Comparison of ENCODE assay signal across 22 cellular contexts in the genomic region with DNA sequence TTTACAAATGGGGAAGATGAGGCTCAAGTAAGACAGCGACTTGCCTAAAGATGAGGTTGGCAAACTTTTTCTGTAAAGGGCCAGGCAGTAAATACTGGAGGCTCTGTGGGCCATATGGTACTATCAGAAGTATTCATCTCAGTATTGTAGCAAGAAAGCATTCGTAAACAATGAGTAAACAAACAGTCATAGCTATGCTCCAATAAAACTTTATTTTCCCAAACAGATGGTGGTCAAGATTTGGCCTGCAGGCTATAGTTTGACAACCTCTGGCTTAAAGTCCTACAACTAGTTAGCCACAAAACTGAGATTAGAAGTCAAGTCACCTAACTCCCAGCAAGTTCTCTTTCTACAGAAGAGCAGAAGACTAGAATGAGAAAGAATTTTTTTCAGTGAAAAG.
"Had no signal": no experiment of that assay in that cellular context is flagged by ENCODE, and none has a peak within 500 bp of the region (broad histone marks: within the 10 kb centered on the region; RNA-seq: fewer than 3 reads in every experiment).

No MANE protein-coding gene starts in this region.

- H3K27ac ChIP-seq: dorsolateral prefrontal cortex, gastroesophageal sphincter, left ventricle myocardium inferior, lower lobe of right lung, neural progenitor cell, ovary, suprapubic skin, thyroid gland, uterus had no signal

- H3K4me2 ChIP-seq: neural progenitor cell had no signal

- H3K4me1 ChIP-seq: gastroesophageal sphincter, left ventricle myocardium inferior, lower lobe of right lung, neural progenitor cell, suprapubic skin, thyroid gland, uterus had no signal

- ATAC-seq: gastroesophageal sphincter; lower lobe of right lung; natural killer cell treated with Interleukin-12 subunit alpha and Interleukin-12 subunit beta and Interleukin-15 and Interleukin-18, amount 100 ng/mL, for 72 hours; right cardiac atrium; stimulated activated effector memory CD8-positive, alpha-beta T cell treated with anti-CD3 and anti-CD28 coated beads, Interleukin-12 subunit alpha, Interleukin-12 subunit beta, amount 100 ng/mL, for 72 hours; stimulated activated naive CD8-positive, alpha-beta T cell treated with anti-CD3 and anti-CD28 coated beads, Interleukin-15, Interleukin-2, amounts not matched to agents 100 U/mL and 50 U/mL, for 24 hours had no signal

- H3K4me3 ChIP-seq: dorsolateral prefrontal cortex, gastroesophageal sphincter, left ventricle myocardium inferior, lower lobe of right lung, neural progenitor cell, ovary, suprapubic skin, thyroid gland, uterus had no signal

- H2AFZ ChIP-seq: neural progenitor cell had no signal

- H3K9me3 ChIP-seq: gastroesophageal sphincter, left ventricle myocardium inferior, lower lobe of right lung, ovary, suprapubic skin, thyroid gland, uterus had no signal

- H3K9ac ChIP-seq: neural progenitor cell had no signal

- H3K36me3 ChIP-seq: gastroesophageal sphincter, left ventricle myocardium inferior, lower lobe of right lung, neural progenitor cell, ovary, suprapubic skin, thyroid gland, uterus had no signal

- DNase-seq: cortex of kidney; dorsolateral prefrontal cortex; effector CD8-positive, alpha-beta T cell; foreskin fibroblast; glutamatergic neuron; islet precursor cell; left ventricle myocardium inferior; lower lobe of right lung; midbrain; nucleus accumbens; ovary; right cardiac atrium; stimulated activated CD4-positive, alpha-beta T cell treated with anti-CD3 and anti-CD28 coated beads, Interleukin-4, amount 100 ng/mL, for 1 hour; stimulated activated CD8-positive, alpha-beta memory T cell treated with anti-CD3 and anti-CD28 coated beads, Interleukin-4, amount 100 ng/mL, for 48 hours; stimulated activated naive CD8-positive, alpha-beta T cell treated with anti-CD3 and anti-CD28 coated beads, Interleukin-15, Interleukin-2, amounts not matched to agents 100 U/mL and 50 U/mL, for 24 hours; thyroid gland; uterus had no signal

- H3K27me3 ChIP-seq: dorsolateral prefrontal cortex, gastroesophageal sphincter, neural progenitor cell, ovary, suprapubic skin, thyroid gland, uterus had no signal
